ENCODE assay signal across 1 cellular context in the genomic region with DNA sequence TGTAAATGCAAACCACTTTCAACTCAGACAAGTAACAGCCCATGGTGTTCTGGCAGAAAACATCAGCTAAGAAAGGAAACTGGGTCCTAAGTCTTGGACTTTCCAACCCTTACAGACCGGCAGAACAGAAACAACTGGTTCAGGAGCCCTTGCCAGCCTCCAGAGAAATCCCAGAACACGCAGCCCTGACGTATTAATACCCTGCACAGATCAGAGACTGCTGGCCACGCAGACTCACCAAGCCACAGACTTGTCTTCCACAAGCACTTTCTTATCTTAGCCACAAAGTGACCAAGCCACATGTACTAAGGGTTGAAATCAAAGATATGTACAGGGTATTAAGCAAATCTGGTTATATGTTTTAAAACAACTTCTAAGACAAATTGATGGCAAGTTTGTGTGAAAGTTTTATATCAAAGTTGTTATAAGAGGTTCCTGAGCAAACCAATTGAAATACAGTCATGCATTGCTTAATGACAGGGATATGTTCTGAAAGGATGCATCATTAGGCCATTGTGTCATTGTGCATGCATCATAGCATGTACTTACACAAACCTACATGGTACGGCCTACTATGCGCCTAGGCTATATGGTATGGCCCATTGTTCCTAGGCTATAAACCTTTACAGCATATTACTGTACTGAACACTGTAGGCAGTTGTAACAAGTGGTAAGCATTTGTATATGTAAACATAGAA.
TF ChIP-seq lines count a peak whose summit lies in the region.

No MANE protein-coding gene starts in this region.

TF ChIP-seq in IMR-90, 13 proteins besides CTCF, POLR2A, EP300 and RAD21 (continued from another document):
- TF ChIP-seq, protein P1, sequence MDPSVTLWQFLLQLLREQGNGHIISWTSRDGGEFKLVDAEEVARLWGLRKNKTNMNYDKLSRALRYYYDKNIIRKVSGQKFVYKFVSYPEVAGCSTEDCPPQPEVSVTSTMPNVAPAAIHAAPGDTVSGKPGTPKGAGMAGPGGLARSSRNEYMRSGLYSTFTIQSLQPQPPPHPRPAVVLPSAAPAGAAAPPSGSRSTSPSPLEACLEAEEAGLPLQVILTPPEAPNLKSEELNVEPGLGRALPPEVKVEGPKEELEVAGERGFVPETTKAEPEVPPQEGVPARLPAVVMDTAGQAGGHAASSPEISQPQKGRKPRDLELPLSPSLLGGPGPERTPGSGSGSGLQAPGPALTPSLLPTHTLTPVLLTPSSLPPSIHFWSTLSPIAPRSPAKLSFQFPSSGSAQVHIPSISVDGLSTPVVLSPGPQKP (IDR thresholded peaks at IDR 0.05; ENCODE audit: borderline replicate concordance, low read depth, low read length): no peak
- TF ChIP-seq BHLHE40 (IDR thresholded peaks at IDR 0.05; ENCODE audit: low read depth, low read length): no peak
